ENCODE assay signal across 23 cellular contexts in the genomic region with DNA sequence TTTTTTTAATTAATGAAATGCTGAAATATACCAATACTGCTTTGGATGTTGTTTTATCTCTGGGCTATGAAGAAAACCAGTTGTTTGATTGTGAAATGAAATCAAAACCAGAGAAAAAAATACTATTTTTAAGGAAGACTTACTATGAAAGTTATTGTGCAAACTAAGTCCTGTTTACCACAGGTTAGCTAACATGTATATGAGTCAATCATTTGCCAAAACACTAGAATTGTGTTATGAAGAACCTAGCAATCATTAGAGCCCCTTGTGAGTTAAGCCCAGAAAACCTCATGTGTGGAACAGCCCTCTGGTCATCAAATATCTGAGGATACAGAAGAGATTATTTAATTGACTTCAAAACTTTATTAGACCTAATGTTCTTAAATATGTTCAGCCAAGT.
"Had no signal": no experiment of that assay in that cellular context is flagged by ENCODE, and none has a peak within 500 bp of the region (broad histone marks: within the 10 kb centered on the region; RNA-seq: fewer than 3 reads in every experiment).

No MANE protein-coding gene starts in this region.

- H3K4me1 ChIP-seq: breast epithelium, colonic mucosa, left lung had no signal

- H3K36me3 Mint-ChIP-seq: activated naive CD4-positive, alpha-beta T cell treated with anti-CD3 and anti-CD28 coated beads, Interleukin-2, amount 50 U/mL, for 24 hours; immature natural killer cell; naive thymus-derived CD4-positive, alpha-beta T cell; stimulated activated naive B cell treated with anti-CD40 and anti-IgM and Interleukin-4, amounts not matched to agents 10 μg/mL and 1 μg/mL and 100 μg/mL, for 72 hours had no signal

- H3K4me3 Mint-ChIP-seq: activated naive CD4-positive, alpha-beta T cell treated with anti-CD3 and anti-CD28 coated beads, Interleukin-2, amount 50 U/mL, for 24 hours; immature natural killer cell; naive thymus-derived CD4-positive, alpha-beta T cell; stimulated activated naive B cell treated with anti-CD40 and anti-IgM and Interleukin-4, amounts not matched to agents 10 μg/mL and 1 μg/mL and 100 μg/mL, for 72 hours had no signal

- H3K27ac Mint-ChIP-seq: activated naive CD4-positive, alpha-beta T cell treated with anti-CD3 and anti-CD28 coated beads, Interleukin-2, amount 50 U/mL, for 24 hours; immature natural killer cell; naive thymus-derived CD4-positive, alpha-beta T cell; stimulated activated naive B cell treated with anti-CD40 and anti-IgM and Interleukin-4, amounts not matched to agents 10 μg/mL and 1 μg/mL and 100 μg/mL, for 72 hours had no signal

- H3K27ac ChIP-seq: breast epithelium, colonic mucosa, dorsolateral prefrontal cortex, epithelial cell of prostate, left lung, pancreas, thoracic aorta had no signal

- H3K36me3 ChIP-seq: ascending aorta, breast epithelium, colonic mucosa, left lung, pancreas, thoracic aorta had no signal

- DNase-seq: activated CD4-positive, alpha-beta T cell treated with anti-CD3 and anti-CD28 coated beads for 1 hour; activated CD4-positive, alpha-beta T cell treated with anti-CD3 and anti-CD28 coated beads, Interleukin-2, amount 50 U/mL, for 1 hour; activated gamma-delta T cell treated with Interleukin-2 at 50 U/mL for 16 hours; activated T-cell treated with anti-CD3 and anti-CD28 coated beads, Interleukin-2, amount 50 U/mL, for 1 hour; colonic mucosa; dorsolateral prefrontal cortex; foreskin fibroblast; immature natural killer cell; left lung; naive thymus-derived CD4-positive, alpha-beta T cell; pancreas; small intestine; stimulated activated CD4-positive, alpha-beta T cell treated with anti-CD3 and anti-CD28 coated beads, Interleukin-15, amount 100 ng/mL, for 24 hours; stimulated activated CD8-positive, alpha-beta memory T cell treated with anti-CD3 and anti-CD28 coated beads, Interleukin-4, amount 100 ng/mL, for 48 hours; stimulated activated naive B cell treated with anti-CD40 and anti-IgM and Interleukin-4, amounts not matched to agents 10 μg/mL and 1 μg/mL and 100 μg/mL, for 72 hours had no signal

- H3K9me3 Mint-ChIP-seq: type B pancreatic cell had no signal

- ATAC-seq: left lung; naive thymus-derived CD4-positive, alpha-beta T cell; pancreas; SK-N-SH treated with all-trans-retinoic acid at 6 μM for 48 hours; stimulated activated naive B cell treated with anti-CD40 and anti-IgM and Interleukin-4, amounts not matched to agents 10 μg/mL and 1 μg/mL and 100 μg/mL, for 72 hours had no signal

- H3K9me3 ChIP-seq: ascending aorta, breast epithelium, colonic mucosa, left lung, pancreas, thoracic aorta had no signal

- H3K4me1 Mint-ChIP-seq: activated naive CD4-positive, alpha-beta T cell treated with anti-CD3 and anti-CD28 coated beads, Interleukin-2, amount 50 U/mL, for 24 hours; immature natural killer cell; naive thymus-derived CD4-positive, alpha-beta T cell; stimulated activated naive B cell treated with anti-CD40 and anti-IgM and Interleukin-4, amounts not matched to agents 10 μg/mL and 1 μg/mL and 100 μg/mL, for 72 hours had no signal

- H3K27me3 Mint-ChIP-seq: activated naive CD4-positive, alpha-beta T cell treated with anti-CD3 and anti-CD28 coated beads, Interleukin-2, amount 50 U/mL, for 24 hours; type B pancreatic cell had no signal

- H3K4me3 ChIP-seq: ascending aorta, breast epithelium, colonic mucosa, left lung, lung, pancreas, thoracic aorta had no signal

- H3K27me3 ChIP-seq: ascending aorta, breast epithelium, colonic mucosa, left lung, pancreas had no signal
